In the genomic region with DNA sequence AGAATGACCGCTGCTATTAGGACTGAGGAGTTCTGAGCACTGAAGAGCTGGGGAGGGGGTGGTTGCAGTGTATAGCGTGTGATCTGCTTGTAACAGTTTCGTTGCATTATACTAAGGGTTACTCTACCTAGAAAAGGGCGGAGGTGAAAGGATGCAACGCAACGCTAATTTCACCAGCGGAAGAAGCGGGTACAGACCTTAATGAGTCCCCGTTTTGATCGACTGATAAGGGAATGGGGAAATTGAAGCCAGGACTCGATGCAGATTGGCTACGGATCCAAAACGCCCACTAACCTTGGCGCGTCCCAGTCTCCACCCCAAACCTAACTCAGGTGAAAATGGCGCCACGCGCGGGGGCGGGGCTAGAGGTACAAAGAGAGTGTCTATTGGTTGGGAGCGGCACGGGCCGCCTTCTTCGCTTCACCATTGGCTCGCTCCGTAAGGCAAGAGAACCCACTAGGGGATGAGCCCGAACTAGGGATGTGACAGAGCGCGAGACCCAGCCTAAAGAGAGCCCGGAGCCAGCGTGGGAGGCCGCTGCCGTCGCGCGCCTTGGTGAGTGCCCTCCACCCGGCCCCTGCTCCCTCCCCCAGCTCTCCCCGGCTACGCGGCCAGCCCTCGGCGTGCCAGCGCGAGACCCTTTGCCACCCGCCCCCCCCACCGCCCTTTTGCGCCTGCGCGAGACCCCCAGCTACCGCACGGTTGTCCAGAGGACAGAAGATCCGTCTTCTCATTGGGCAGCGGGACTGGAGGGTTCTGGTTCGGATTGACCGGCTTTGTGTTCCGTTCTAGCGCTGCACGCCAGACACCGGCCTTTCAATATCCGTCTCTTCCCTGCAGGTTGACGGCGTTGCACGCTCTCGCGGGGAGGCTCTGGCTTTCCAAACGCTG, we compare ENCODE assay signal across 8 cellular contexts. TPM values are rescaled to one million over a fixed set of nuclear protein-coding genes. Genes with fewer than 3 reads are reported as not detected.
DNase-seq lines count a peak whose midpoint lies in the region; ATAC-seq and TF ChIP-seq lines count a peak whose summit lies in the region.

A gene (plus strand): TSS at position 456 of the 891 bp plus-strand sequence. CDS start 1,964 bp downstream, outside the sequence.

- H3K4me1 ChIP-seq in thoracic aorta (ENCODE audit: control insufficient read depth in 1 of 2, low read depth in 2 of 2), result peaks cover 0 to 5% of the 10 kb centered on the region in 2 donors

- H3K4me1 Mint-ChIP-seq in glutamatergic neuron (ENCODE audit: low read depth, unreplicated experiment) (peaks cover 11% of the 10 kb centered on the region), osteocyte (ENCODE audit: unreplicated experiment) (peaks cover 3% of the 10 kb centered on the region)

- H3K27ac ChIP-seq in thoracic aorta, result peak within 1 kb of the TSS in 1 of 2 donors; percentile 67

- H3K4me3 Mint-ChIP-seq in glutamatergic neuron (ENCODE audit: unreplicated experiment) (peak within 1 kb of the TSS; percentile 91), osteocyte (ENCODE audit: unreplicated experiment) (peak within 1 kb of the TSS; percentile 80)

- TF ChIP-seq CTCF in GM10266 (IDR thresholded peaks at IDR 0.05; ENCODE audit: control insufficient read depth, insufficient read depth, low read depth, missing control alignments), result no peak
- no peak for TF ChIP-seq CTCF in glutamatergic neuron (IDR thresholded peaks at IDR 0.05; ENCODE audit: partially characterized antibody, unreplicated experiment)
- no peak for TF ChIP-seq CTCF in osteocyte (IDR thresholded peaks at IDR 0.05)
- no peak for TF ChIP-seq CTCF in thoracic aorta (IDR thresholded peaks at IDR 0.05)

- no peaks in the 10 kb centered on the region for H3K36me3 ChIP-seq in thoracic aorta

- peak; percentile 98 for ATAC-seq in HG02642 (IDR thresholded peaks at IDR 0.05; ENCODE audit: poor library complexity, unreplicated experiment)
- peak; percentile 94 to 95 for ATAC-seq in activated naive CD4-positive, alpha-beta T cell treated with anti-CD3 and anti-CD28 coated beads, Interleukin-2, amount 50 U/mL, for 72 hours
- peak; percentile 94 for ATAC-seq in thoracic aorta (ENCODE audit: insufficient number of reproducible peaks, low FRiP score, low read depth)

- no peaks in the 10 kb centered on the region for H3K27me3 ChIP-seq in thoracic aorta (replicated peaks; ENCODE audit: insufficient read depth)

- H3K4me3 ChIP-seq in thoracic aorta, result peak within 1 kb of the TSS; percentile 82

- H3K27me3 Mint-ChIP-seq in glutamatergic neuron (ENCODE audit: unreplicated experiment), result no peaks in the 10 kb centered on the region
- H3K27me3 Mint-ChIP-seq in osteocyte (ENCODE audit: unreplicated experiment), result no peaks in the 10 kb centered on the region

- peaks cover 0 to 3% of the 10 kb centered on the region in 2 donors for H3K9me3 Mint-ChIP-seq in activated naive CD4-positive, alpha-beta T cell treated with anti-CD3 and anti-CD28 coated beads, Interleukin-2, amount 50 U/mL, for 72 hours
- H3K9me3 Mint-ChIP-seq in glutamatergic neuron (ENCODE audit: unreplicated experiment) (peaks cover 2% of the 10 kb centered on the region), osteocyte (ENCODE audit: unreplicated experiment) (no peaks in the 10 kb centered on the region)

- H3K9me3 ChIP-seq in thoracic aorta, result no peaks in the 10 kb centered on the region

- peak within 1 kb of the TSS; percentile 95 to 97 for H3K27ac Mint-ChIP-seq in activated naive CD4-positive, alpha-beta T cell treated with anti-CD3 and anti-CD28 coated beads, Interleukin-2, amount 50 U/mL, for 72 hours
- H3K27ac Mint-ChIP-seq in glutamatergic neuron (ENCODE audit: unreplicated experiment) (peak within 1 kb of the TSS; percentile 89), osteocyte (ENCODE audit: unreplicated experiment) (peak within 1 kb of the TSS; percentile 72)

- DNase-seq in GM10266 (ENCODE audit: extremely low spot score), result peak; percentile 88
- peak; percentile 93 for DNase-seq in NCI-H1105 treated with DMSO at 0.1 percent for 48 hours (lab: John Stamatoyannopoulos, UW)
- DNase-seq in SKM-1 treated with dmso at 0.1 percent for 144 hours (lab: John Stamatoyannopoulos, UW; ENCODE audit: unreplicated experiment), result peak; percentile 83
- DNase-seq in activated naive CD4-positive, alpha-beta T cell treated with anti-CD3 and anti-CD28 coated beads, Interleukin-2, amount 50 U/mL, for 72 hours (ENCODE audit: low spot score in 2 of 2), result peak; percentile 92 to 96
- peak; percentile 86 for DNase-seq in glutamatergic neuron
- DNase-seq in osteocyte (ENCODE audit: extremely low spot score, unreplicated experiment), result peak; percentile 94
- peak; percentile 62 for DNase-seq in thoracic aorta (ENCODE audit: low spot score)

- H3K36me3 Mint-ChIP-seq in activated naive CD4-positive, alpha-beta T cell treated with anti-CD3 and anti-CD28 coated beads, Interleukin-2, amount 50 U/mL, for 72 hours, result peaks cover 7 to 10% of the 10 kb centered on the region in 2 donors
- no peaks in the 10 kb centered on the region for H3K36me3 Mint-ChIP-seq in glutamatergic neuron (ENCODE audit: unreplicated experiment)
- no peaks in the 10 kb centered on the region for H3K36me3 Mint-ChIP-seq in osteocyte (ENCODE audit: unreplicated experiment)

RNA-seq across cellular contexts. Expression of the gene that starts here (rescaled TPM):
- 100 to 1,000 TPM; 107 to 176 TPM for total RNA-seq in activated naive CD4-positive, alpha-beta T cell treated with anti-CD3 and anti-CD28 coated beads, Interleukin-2, amount 50 U/mL, for 72 hours
- 132 TPM for total RNA-seq in glutamatergic neuron (ENCODE audit: unreplicated experiment)
- 39.3 and 42.5 TPM in 2 replicates for total RNA-seq in osteocyte
- total RNA-seq in thoracic aorta, result 10 to 100 TPM in 1 of 2 donors, 1 to 10 TPM in 1; 3.5 to 18.8 TPM
